ENCODE assay signal across 11 cellular contexts in genomic region chr11:130407978-130408377, GRCh38. TPM values are rescaled to one million over a fixed set of nuclear protein-coding genes. Genes with fewer than 3 reads are reported as not detected.
DNase-seq lines count a peak whose midpoint lies in the region; ATAC-seq, FAIRE-seq and TF ChIP-seq lines count a peak whose summit lies in the region.
"Had no signal": no experiment of that assay in that cellular context is flagged by ENCODE, and none has a peak within 500 bp of the region (broad histone marks: within the 10 kb centered on the region; RNA-seq: fewer than 3 reads in every experiment).

No MANE protein-coding gene starts in this region.

- H3K4me2 ChIP-seq in mammary epithelial cell (ENCODE audit: insufficient read depth, low read depth, low read length), result peak overlapping the region; percentile 12

- H3K9me3 ChIP-seq in mammary epithelial cell (replicated peaks; ENCODE audit: insufficient read depth, low read length) (no peaks in the 10 kb centered on the region), small intestine (ENCODE audit: control insufficient read depth, low read depth) (no peaks in the 10 kb centered on the region)

- CTCF ChIA-PET in mammary epithelial cell (lab: Charles Lee; ENCODE audit: low non-redundant PET), result no interaction called here

- DNase-seq in 8988T, result peak; percentile 69
- peak; percentile 68 for DNase-seq in HT1080 (ENCODE audit: low read depth)
- DNase-seq in mammary epithelial cell, result peak; percentile 94
- peak; percentile 49 for DNase-seq in iris pigment epithelial cell (ENCODE audit: low read depth)
- DNase-seq in small intestine, result no peak
- DNase-seq in KG1 (lab: John Stamatoyannopoulos, UW), result no peak
- no peak for DNase-seq in cortex of kidney (lab: John Stamatoyannopoulos, UW)
- DNase-seq: activated CD4-positive, alpha-beta memory T cell treated with anti-CD3 and anti-CD28 coated beads for 36 hours; NCI-H2227 treated with DMSO at 0.1 percent for 48 hours; retina had no signal

- dilution Hi-C loops in mammary epithelial cell (cut with HindIII; ENCODE audit: low sequenced_read_pairs), result no loop called here

- WGBS in mammary epithelial cell (ENCODE audit: low coverage, missing lambda C conversion rate), result 11% methylated on average over 6 of the region's 7 CpGs
- WGBS in small intestine, 3 donors, result 42 to 55% (median 49%) methylated on average over 7 of the region's 7 CpGs

- H3K27me3 ChIP-seq in mammary epithelial cell (ENCODE audit: insufficient read depth, low read length) (no peaks in the 10 kb centered on the region), small intestine (ENCODE audit: control insufficient read depth in 2 of 2, insufficient read depth in 2 of 2, low read length in 2 of 2) (no peaks in the 10 kb centered on the region)

- H3K4me3 ChIP-seq in mammary epithelial cell (replicated peaks in 1 of 3; ENCODE audit: insufficient read depth in 1 of 3, low read depth in 2 of 3, low read length in 3 of 3) (no peak overlapping the region), small intestine (ENCODE audit: low read depth in 1 of 2, low read length in 2 of 2) (no peak overlapping the region)

- intact Hi-C loops in mammary epithelial cell (cut with micrococcal nuclease), result no loop called here

- no TSS peak for BruUV-seq in mammary epithelial cell (replicated peaks; lab: Mats Ljungman, UMichigan)

- no peaks in the 10 kb centered on the region for H4K20me1 ChIP-seq in mammary epithelial cell (ENCODE audit: insufficient read depth, low read length)

- no peak overlapping the region for H2AFZ ChIP-seq in mammary epithelial cell (ENCODE audit: low read depth, low read length)

- H3K27ac ChIP-seq in mammary epithelial cell (ENCODE audit: insufficient read depth, low read depth, low read length), result no peak overlapping the region
- H3K27ac ChIP-seq in small intestine (ENCODE audit: low read depth in 1 of 2, low read length in 1 of 2), result no peak overlapping the region

- FAIRE-seq in small intestine (lab: Jason Lieb, UNC), result no peak

- no peak for ATAC-seq in HG02852 (IDR thresholded peaks at IDR 0.05; ENCODE audit: unreplicated experiment)

- H3K4me1 ChIP-seq in mammary epithelial cell (ENCODE audit: insufficient read depth, low read length) (peaks cover 21% of the 10 kb centered on the region), small intestine (ENCODE audit: control insufficient read depth in 2 of 2, insufficient read depth in 1 of 2, low read depth in 1 of 2, low read length in 1 of 2) (no peaks in the 10 kb centered on the region)

- no peak for TF ChIP-seq CTCF in mammary epithelial cell (conservative IDR thresholded peaks at IDR 0.05 in 1 of 2, IDR thresholded peaks at IDR 0.05 in 1 of 2; ENCODE audit: extremely low read depth in 1 of 2, insufficient read depth in 1 of 2, low read depth in 1 of 2, low read length in 2 of 2)

- no peak overlapping the region for H3K9ac ChIP-seq in mammary epithelial cell (ENCODE audit: insufficient read depth, low read length)

- H3K79me2 ChIP-seq in mammary epithelial cell (ENCODE audit: insufficient read depth, low read length), result no peaks in the 10 kb centered on the region

- H3K36me3 ChIP-seq in mammary epithelial cell (ENCODE audit: insufficient read depth, low read length) (no peaks in the 10 kb centered on the region), small intestine (ENCODE audit: control insufficient read depth in 2 of 2, insufficient read depth in 2 of 2, low read length in 2 of 2) (no peaks in the 10 kb centered on the region)

- in situ Hi-C loops in mammary epithelial cell (cut with MboI; ENCODE audit: low sequenced_read_pairs in 2 of 2), result loop anchor here in 1 of 2 donors (25.0 kb wide), 2 partner anchors 196 to 621 kb away; no protein-coding TSS in a partner anchor

RNA-seq across cellular contexts. Expression of gene ADAMTS8, which starts 20.4 kb away (rescaled TPM):
- total RNA-seq in HT1080 (2014; rRNA removed; shearing (Covaris generic)), result not detected in 2 replicates
- not detected in 2 replicates for polyA plus RNA-seq in HT1080 (2015; cell fraction: cytosol; rRNA removed)
- polyA plus RNA-seq in HT1080 (2015; cell fraction: nucleus; rRNA removed), result not detected in 2 replicates
- total RNA-seq in mammary epithelial cell, result under 1 TPM in 1 of 2 donors, not detected in 1; 0.17 TPM
- polyA plus RNA-seq in mammary epithelial cell (not detected), small intestine (1 to 10 TPM in 1 of 3 donors, not detected in 2; 1.9 TPM)
- polyA minus RNA-seq in mammary epithelial cell, result not detected
- total RNA-seq: activated CD4-positive, alpha-beta memory T cell treated with anti-CD3 and anti-CD28 coated beads for 36 hours had no signal

RNA-seq across cellular contexts. Expression of gene ADAMTS15, which starts 40.5 kb away (rescaled TPM):
- total RNA-seq in HT1080 (2014; rRNA removed; shearing (Covaris generic)), result 0.03 and 0.08 TPM in 2 replicates
- 0.21 and 0.36 TPM in 2 replicates for polyA plus RNA-seq in HT1080 (2015; cell fraction: cytosol; rRNA removed)
- polyA plus RNA-seq in HT1080 (2015; cell fraction: nucleus; rRNA removed), result 0.99 and 1.4 TPM in 2 replicates
- total RNA-seq in mammary epithelial cell, result 10 to 100 TPM in 1 of 2 donors, 1 to 10 TPM in 1; 2.4 to 16.5 TPM
- polyA plus RNA-seq in mammary epithelial cell, result 0.79 TPM
- polyA minus RNA-seq in mammary epithelial cell, result 1.1 TPM
- 1 to 10 TPM in 1 of 3 donors, under 1 TPM in 1, not detected in 1; 0.27 to 7.2 TPM for polyA plus RNA-seq in small intestine
- total RNA-seq: activated CD4-positive, alpha-beta memory T cell treated with anti-CD3 and anti-CD28 coated beads for 36 hours had no signal

Comparison
In these comparisons a context has a peak if more than half of its experiments do, and no peak if none do; other contexts are left out.
1. DNase-seq: peak in 8988T (single experiment), HT1080 (single experiment), mammary epithelial cell (single experiment) and iris pigment epithelial cell (single experiment); none in small intestine (single experiment), KG1 (single experiment) and cortex of kidney (single experiment).